2 cellular contexts compared by ENCODE assay signal in the genomic region with DNA sequence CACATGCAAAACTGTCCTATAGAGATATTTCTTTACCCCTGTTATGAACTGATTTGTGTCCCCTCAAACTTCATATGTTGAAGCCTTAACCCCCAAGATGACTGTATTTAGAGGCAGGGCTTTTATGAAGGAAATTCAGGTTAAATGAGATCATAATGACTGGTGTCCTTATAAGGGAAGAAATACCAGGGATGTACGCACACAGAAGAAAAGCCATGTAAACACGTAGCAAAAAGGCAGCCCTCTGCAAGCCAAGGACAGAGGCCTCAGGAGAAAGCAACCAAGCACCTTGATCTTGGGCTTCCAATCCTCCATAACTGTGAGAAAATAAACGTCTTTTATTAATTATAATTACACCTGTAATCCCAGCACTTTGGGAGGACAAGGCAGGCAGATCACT.
TF ChIP-seq lines count a peak whose summit lies in the region.

No MANE protein-coding gene starts in this region.

TF ChIP-seq in IMR-90, 13 proteins besides CTCF, POLR2A, EP300 and RAD21:
- TF ChIP-seq RCOR1 (IDR thresholded peaks at IDR 0.05; ENCODE audit: insufficient replicate concordance, low read length) (no peak), BHLHE40 (IDR thresholded peaks at IDR 0.05; ENCODE audit: low read depth, low read length) (no peak), MAFK (IDR thresholded peaks at IDR 0.05; ENCODE audit: low read depth, low read length) (no peak), USF2 (IDR thresholded peaks at IDR 0.05; ENCODE audit: low read depth, low read length) (no peak), NFE2L2 (IDR thresholded peaks at IDR 0.05; ENCODE audit: low read depth, low read length) (no peak), SMC3 (IDR thresholded peaks at IDR 0.05; ENCODE audit: low read depth, low read length) (no peak), CHD1 (IDR thresholded peaks at IDR 0.05; ENCODE audit: low read depth, low read length) (no peak), MXI1 (IDR thresholded peaks at IDR 0.05; ENCODE audit: borderline replicate concordance, low read depth, low read length) (no peak), CEBPB (IDR thresholded peaks at IDR 0.05; ENCODE audit: low read depth, low read length) (no peak), FOS (IDR thresholded peaks at IDR 0.05; ENCODE audit: low read depth, low read length) (no peak), RFX5 (IDR thresholded peaks at IDR 0.05; ENCODE audit: low read depth, low read length) (no peak), MAZ (IDR thresholded peaks at IDR 0.05; ENCODE audit: borderline replicate concordance, low read depth, low read length) (no peak)
- TF ChIP-seq, protein P1, sequence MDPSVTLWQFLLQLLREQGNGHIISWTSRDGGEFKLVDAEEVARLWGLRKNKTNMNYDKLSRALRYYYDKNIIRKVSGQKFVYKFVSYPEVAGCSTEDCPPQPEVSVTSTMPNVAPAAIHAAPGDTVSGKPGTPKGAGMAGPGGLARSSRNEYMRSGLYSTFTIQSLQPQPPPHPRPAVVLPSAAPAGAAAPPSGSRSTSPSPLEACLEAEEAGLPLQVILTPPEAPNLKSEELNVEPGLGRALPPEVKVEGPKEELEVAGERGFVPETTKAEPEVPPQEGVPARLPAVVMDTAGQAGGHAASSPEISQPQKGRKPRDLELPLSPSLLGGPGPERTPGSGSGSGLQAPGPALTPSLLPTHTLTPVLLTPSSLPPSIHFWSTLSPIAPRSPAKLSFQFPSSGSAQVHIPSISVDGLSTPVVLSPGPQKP (IDR thresholded peaks at IDR 0.05; ENCODE audit: borderline replicate concordance, low read depth, low read length): no peak

TF ChIP-seq in SK-N-SH, 30 proteins besides CTCF, POLR2A, EP300 and RAD21:
- no peak for TF ChIP-seq SIN3A (IDR thresholded peaks at IDR 0.05; ENCODE audit: borderline replicate concordance, low read depth, low read length)
- no peak for TF ChIP-seq MXI1 (IDR thresholded peaks at IDR 0.05; ENCODE audit: low read depth, low read length)
- TF ChIP-seq GATA2 (CRISPR knock-in tag; IDR thresholded peaks at IDR 0.05): no peak
- TF ChIP-seq TAF1 (IDR thresholded peaks at IDR 0.05; ENCODE audit: borderline replicate concordance, low read depth, low read length): no peak
- no peak for TF ChIP-seq MEF2A (IDR thresholded peaks at IDR 0.05; ENCODE audit: borderline replicate concordance, low read depth)
- TF ChIP-seq IRF3 (IDR thresholded peaks at IDR 0.05; ENCODE audit: low read depth, low read length): no peak
- TF ChIP-seq GABPA (IDR thresholded peaks at IDR 0.05; ENCODE audit: low read depth): no peak
- TF ChIP-seq RCOR1 (IDR thresholded peaks at IDR 0.05; ENCODE audit: low read length): no peak
- TF ChIP-seq NFIC (IDR thresholded peaks at IDR 0.05; ENCODE audit: borderline replicate concordance): no peak
- no peak for TF ChIP-seq CHD2 (IDR thresholded peaks at IDR 0.05; ENCODE audit: low read length, partially characterized antibody)
- TF ChIP-seq EZH2phosphoT487 (IDR thresholded peaks at IDR 0.05; ENCODE audit: borderline replicate concordance, low read depth): no peak
- no peak for TF ChIP-seq ZBTB33 (IDR thresholded peaks at IDR 0.05; ENCODE audit: borderline replicate concordance, low read depth)
- TF ChIP-seq YY1 (IDR thresholded peaks at IDR 0.05; ENCODE audit: low read depth): no peak
- TF ChIP-seq, protein P2, sequence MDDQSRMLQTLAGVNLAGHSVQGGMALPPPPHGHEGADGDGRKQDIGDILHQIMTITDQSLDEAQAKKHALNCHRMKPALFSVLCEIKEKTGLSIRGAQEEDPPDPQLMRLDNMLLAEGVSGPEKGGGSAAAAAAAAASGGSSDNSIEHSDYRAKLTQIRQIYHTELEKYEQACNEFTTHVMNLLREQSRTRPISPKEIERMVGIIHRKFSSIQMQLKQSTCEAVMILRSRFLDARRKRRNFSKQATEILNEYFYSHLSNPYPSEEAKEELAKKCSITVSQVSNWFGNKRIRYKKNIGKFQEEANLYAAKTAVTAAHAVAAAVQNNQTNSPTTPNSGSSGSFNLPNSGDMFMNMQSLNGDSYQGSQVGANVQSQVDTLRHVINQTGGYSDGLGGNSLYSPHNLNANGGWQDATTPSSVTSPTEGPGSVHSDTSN (IDR thresholded peaks at IDR 0.05): no peak
- no peak for TF ChIP-seq FOXM1 (IDR thresholded peaks at IDR 0.05; ENCODE audit: low read depth)
- TF ChIP-seq USF2 (IDR thresholded peaks at IDR 0.05; ENCODE audit: borderline replicate concordance, low read depth, low read length): no peak
- no peak for TF ChIP-seq JUND (IDR thresholded peaks at IDR 0.05)
